31 cellular contexts compared by ENCODE assay signal in genomic region chr5:139241139-139241538, GRCh38.
"Had no signal": no experiment of that assay in that cellular context is flagged by ENCODE, and none has a peak within 500 bp of the region (broad histone marks: within the 10 kb centered on the region; RNA-seq: fewer than 3 reads in every experiment).

No MANE protein-coding gene starts in this region.

- H3K9me3 ChIP-seq: ascending aorta, breast epithelium, colonic mucosa, esophagus muscularis mucosa, gastrocnemius medialis had no signal

- ATAC-seq: activated naive CD4-positive, alpha-beta T cell treated with anti-CD3 and anti-CD28 coated beads, Interleukin-2, amount 50 U/mL, for 72 hours; activated T-cell treated with anti-CD3 and anti-CD28 coated beads, Interleukin-2, amount 50 U/mL, for 72 hours; foreskin keratinocyte; gastrocnemius medialis; heart right ventricle; T-cell; WTC11 had no signal

- H3K4me3 ChIP-seq: ascending aorta, breast epithelium, cardiac muscle cell, colonic mucosa, esophagus muscularis mucosa, gastrocnemius medialis, heart right ventricle had no signal

- H3K36me3 ChIP-seq: ascending aorta, breast epithelium, cardiac muscle cell, colonic mucosa, esophagus muscularis mucosa, gastrocnemius medialis, heart right ventricle had no signal

- H3K4me1 Mint-ChIP-seq: activated naive CD8-positive, alpha-beta T cell treated with anti-CD3 and anti-CD28 coated beads, Interleukin-2, amount 10 ng/mL, durations not matched to agents 7 days and 5 days had no signal

- H3K27ac Mint-ChIP-seq: activated CD4-positive, alpha-beta memory T cell treated with anti-CD3 and anti-CD28 coated beads, Interleukin-2, amount 10 ng/mL, durations not matched to agents 7 days and 5 days; activated CD4-positive, alpha-beta T cell treated with anti-CD3 and anti-CD28 coated beads, Interleukin-2, amount 10 ng/mL, durations not matched to agents 7 days and 5 days; activated naive CD4-positive, alpha-beta T cell treated with anti-CD3 and anti-CD28 coated beads, Interleukin-2, amount 10 ng/mL, durations not matched to agents 7 days and 5 days; activated naive CD8-positive, alpha-beta T cell treated with anti-CD3 and anti-CD28 coated beads, Interleukin-2, amount 10 ng/mL, durations not matched to agents 7 days and 5 days; activated T-cell treated with anti-CD3 and anti-CD28 coated beads, Interleukin-2, amount 50 U/mL, for 24 hours; activated T-cell treated with anti-CD3 and anti-CD28 coated beads, Interleukin-2, amount 50 U/mL, for 72 hours; brain; T-cell; T-helper 1 cell treated with Interleukin-12 subunit alpha and Interleukin-12 subunit beta and Interleukin-4 antibody, amounts not matched to agents 30 μg/mL and 1 μg/mL, for 36 hours; WTC11 had no signal

- H3K9me3 Mint-ChIP-seq: activated CD4-positive, alpha-beta memory T cell treated with anti-CD3 and anti-CD28 coated beads, Interleukin-2, amount 10 ng/mL, durations not matched to agents 7 days and 5 days; activated CD4-positive, alpha-beta T cell treated with anti-CD3 and anti-CD28 coated beads, Interleukin-2, amount 10 ng/mL, durations not matched to agents 7 days and 5 days; activated naive CD4-positive, alpha-beta T cell treated with anti-CD3 and anti-CD28 coated beads, Interleukin-2, amount 50 U/mL, for 72 hours; activated naive CD8-positive, alpha-beta T cell treated with anti-CD3 and anti-CD28 coated beads, Interleukin-2, amount 10 ng/mL, durations not matched to agents 7 days and 5 days; activated T-cell treated with anti-CD3 and anti-CD28 coated beads, Interleukin-2, amount 50 U/mL, for 24 hours; activated T-cell treated with anti-CD3 and anti-CD28 coated beads, Interleukin-2, amount 50 U/mL, for 72 hours; T-cell; T-helper 1 cell treated with Interleukin-12 subunit alpha and Interleukin-12 subunit beta and Interleukin-4 antibody, amounts not matched to agents 30 μg/mL and 1 μg/mL, for 36 hours had no signal

- H3K4me3 Mint-ChIP-seq: activated CD4-positive, alpha-beta memory T cell treated with anti-CD3 and anti-CD28 coated beads, Interleukin-2, amount 10 ng/mL, durations not matched to agents 7 days and 5 days; activated CD4-positive, alpha-beta T cell treated with anti-CD3 and anti-CD28 coated beads, Interleukin-2, amount 10 ng/mL, durations not matched to agents 7 days and 5 days; activated naive CD4-positive, alpha-beta T cell treated with anti-CD3 and anti-CD28 coated beads, Interleukin-2, amount 10 ng/mL, durations not matched to agents 7 days and 5 days; activated naive CD8-positive, alpha-beta T cell treated with anti-CD3 and anti-CD28 coated beads, Interleukin-2, amount 10 ng/mL, durations not matched to agents 7 days and 5 days; activated T-cell treated with anti-CD3 and anti-CD28 coated beads, Interleukin-2, amount 50 U/mL, for 24 hours; activated T-cell treated with anti-CD3 and anti-CD28 coated beads, Interleukin-2, amount 50 U/mL, for 72 hours; brain; T-cell; T-helper 1 cell treated with Interleukin-12 subunit alpha and Interleukin-12 subunit beta and Interleukin-4 antibody, amounts not matched to agents 30 μg/mL and 1 μg/mL, for 36 hours; WTC11 had no signal

- H3K36me3 Mint-ChIP-seq: activated naive CD4-positive, alpha-beta T cell treated with anti-CD3 and anti-CD28 coated beads, Interleukin-2, amount 10 ng/mL, durations not matched to agents 7 days and 5 days; activated naive CD4-positive, alpha-beta T cell treated with anti-CD3 and anti-CD28 coated beads, Interleukin-2, amount 50 U/mL, for 72 hours; activated naive CD8-positive, alpha-beta T cell treated with anti-CD3 and anti-CD28 coated beads, Interleukin-2, amount 10 ng/mL, durations not matched to agents 7 days and 5 days; brain; T-cell; WTC11 had no signal

- DNase-seq: activated CD4-positive, alpha-beta memory T cell treated with anti-CD3 and anti-CD28 coated beads, Interleukin-2, amount 10 ng/mL, durations not matched to agents 7 days and 5 days; activated CD4-positive, alpha-beta T cell treated with anti-CD3 and anti-CD28 coated beads for 1 hour; activated CD4-positive, alpha-beta T cell treated with anti-CD3 and anti-CD28 coated beads for 4 hours; activated CD4-positive, alpha-beta T cell treated with anti-CD3 and anti-CD28 coated beads, Interleukin-2, amount 10 ng/mL, durations not matched to agents 7 days and 5 days; activated CD4-positive, alpha-beta T cell treated with anti-CD3 and anti-CD28 coated beads, Interleukin-2, amount 50 U/mL, for 4 hours; activated CD8-positive, alpha-beta memory T cell treated with anti-CD3 and anti-CD28 coated beads, Interleukin-2, amount 50 U/mL, for 48 hours; activated gamma-delta T cell; activated naive CD4-positive, alpha-beta T cell; activated naive CD4-positive, alpha-beta T cell treated with anti-CD3 and anti-CD28 coated beads, Interleukin-2, amount 10 ng/mL, durations not matched to agents 7 days and 5 days; activated naive CD8-positive, alpha-beta T cell treated with anti-CD3 and anti-CD28 coated beads, Interleukin-2, amount 10 ng/mL, durations not matched to agents 7 days and 5 days; activated T-cell treated with anti-CD3 and anti-CD28 coated beads for 4 hours; activated T-cell treated with anti-CD3 and anti-CD28 coated beads, Interleukin-2, amount 50 U/mL, for 24 hours; activated T-cell treated with anti-CD3 and anti-CD28 coated beads, Interleukin-2, amount 50 U/mL, for 72 hours; central memory CD4-positive, alpha-beta T cell; cerebellar nuclear complex; colonic mucosa; effector memory CD4-positive, alpha-beta T cell; erythroblast; foreskin keratinocyte; gastrocnemius medialis; heart right ventricle; T-cell; T1000 had no signal

- H3K27me3 ChIP-seq: ascending aorta, breast epithelium, cardiac muscle cell, colonic mucosa, esophagus muscularis mucosa, gastrocnemius medialis, heart right ventricle had no signal

- H3K27ac ChIP-seq: ascending aorta, breast epithelium, cardiac muscle cell, colonic mucosa, esophagus muscularis mucosa, foreskin keratinocyte, gastrocnemius medialis, heart right ventricle had no signal

- H3K4me1 ChIP-seq: ascending aorta, breast epithelium, colonic mucosa, esophagus muscularis mucosa, gastrocnemius medialis had no signal
